ENCODE assay signal across 8 cellular contexts in the genomic region with DNA sequence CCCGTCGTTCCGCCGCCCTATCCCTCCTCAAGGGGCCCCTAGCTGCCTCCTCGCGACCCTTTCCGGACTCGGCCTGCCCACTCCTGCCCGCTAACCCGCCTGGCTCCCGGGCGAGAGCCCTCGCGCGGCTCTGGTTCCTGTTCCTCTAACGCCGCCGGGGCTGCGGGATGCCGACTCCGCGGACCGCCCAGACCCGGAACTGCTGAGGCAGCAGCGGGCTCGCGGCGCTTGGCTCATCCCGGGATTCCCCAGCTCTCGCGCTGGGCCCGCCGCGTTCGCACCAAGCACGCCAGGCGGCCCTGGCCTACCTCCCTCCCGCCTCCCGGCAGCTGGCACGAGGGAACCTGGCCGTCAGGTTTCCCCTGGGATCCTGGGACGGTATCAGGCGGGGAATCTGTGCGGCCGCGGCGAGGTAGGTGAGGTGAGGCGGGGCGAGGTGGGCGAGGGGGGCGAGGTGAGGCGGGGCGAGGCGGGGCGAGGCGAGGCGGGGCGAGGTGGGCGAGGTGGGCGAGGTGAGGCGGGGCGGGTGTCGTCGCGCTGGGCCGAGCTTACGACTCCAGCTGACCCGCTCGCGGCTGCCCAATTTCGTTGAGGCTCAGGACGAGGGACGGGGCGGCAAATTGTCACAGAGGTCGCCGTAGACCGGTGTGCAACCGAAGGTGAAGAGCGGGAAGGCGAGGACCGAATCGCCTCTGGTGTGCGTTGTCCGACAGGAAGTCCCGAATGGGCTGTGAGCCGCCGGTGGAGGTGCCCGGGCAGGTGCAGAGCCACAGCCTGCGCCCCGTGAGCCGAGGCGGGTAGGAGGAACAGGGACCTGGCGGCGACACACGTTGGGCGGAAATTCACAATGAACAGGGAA. TPM values are rescaled to one million over a fixed set of nuclear protein-coding genes. Genes with fewer than 3 reads are reported as not detected.
DNase-seq lines count a peak whose midpoint lies in the region; ATAC-seq and TF ChIP-seq lines count a peak whose summit lies in the region.

Gene CCDC122, minus strand, starts transcription at position 418 of the 859 bp plus-strand sequence. CDS start 10,364 bp downstream, outside the sequence.
Gene LACC1, plus strand, starts transcription at position 582 of the 859 bp plus-strand sequence. CDS start 1,082 bp downstream, outside the sequence.

- DNase-seq in GM04504 (ENCODE audit: low read depth) (peak; percentile 64), LHCN-M2 (ENCODE audit: low read depth) (peak; percentile 76), UCSD-AML1 (lab: John Stamatoyannopoulos, UW; ENCODE audit: unreplicated experiment) (peak; percentile 82), AML-193 (lab: John Stamatoyannopoulos, UW) (no peak)

- H3K36me3 ChIP-seq in iPS-15b (ENCODE audit: control insufficient read depth, insufficient read depth, low read length) (no peaks in the 10 kb centered on the region), skeletal muscle satellite cell (ENCODE audit: insufficient read depth, low read length) (no peaks in the 10 kb centered on the region)

- peaks cover 25% of the 10 kb centered on the region for H3K27me3 Mint-ChIP-seq in brain

- H3K9ac ChIP-seq in iPS-15b (ENCODE audit: low read depth, low read length) = peak within 1 kb of the TSS; percentile 57
- peak within 1 kb of the TSS; percentile 99 for H3K9ac ChIP-seq in skeletal muscle satellite cell (ENCODE audit: low read depth, low read length)

- H3K4me3 Mint-ChIP-seq in brain = peak within 1 kb of the TSS; percentile 80 to 89 (median 83)

- H3K4me3 ChIP-seq in iPS-15b (ENCODE audit: low read depth, low read length) = peak within 1 kb of the TSS; percentile 72
- H3K4me3 ChIP-seq in skeletal muscle satellite cell (ENCODE audit: low read length) = peak within 1 kb of the TSS; percentile 85

- peak within 1 kb of the TSS; percentile 99 for H3K4me2 ChIP-seq in skeletal muscle satellite cell (ENCODE audit: low read length)

- H3K9me3 ChIP-seq in iPS-15b (ENCODE audit: control insufficient read depth, insufficient read depth, low read length) (no peaks in the 10 kb centered on the region), skeletal muscle satellite cell (replicated peaks; ENCODE audit: low read length) (no peaks in the 10 kb centered on the region)

- TF ChIP-seq CTCF in brain (conservative IDR thresholded peaks at IDR 0.05) = no peak

- peak within 1 kb of the TSS; percentile 53 to 82 (median 77) for H3K27ac Mint-ChIP-seq in brain

- H3K4me1 ChIP-seq in iPS-15b (ENCODE audit: control insufficient read depth, insufficient read depth, low read length) = peaks cover 11% of the 10 kb centered on the region
- peaks cover 18% of the 10 kb centered on the region for H3K4me1 ChIP-seq in skeletal muscle satellite cell (ENCODE audit: control insufficient read depth, insufficient read depth, low read length)

- no peaks in the 10 kb centered on the region for H3K36me3 Mint-ChIP-seq in brain

- ATAC-seq in GM21737 (IDR thresholded peaks at IDR 0.05; ENCODE audit: unreplicated experiment) = peak; percentile 64

- H3K27me3 ChIP-seq in iPS-15b (ENCODE audit: control insufficient read depth, insufficient read depth, low read length) = peaks cover 16% of the 10 kb centered on the region
- H3K27me3 ChIP-seq in skeletal muscle satellite cell (ENCODE audit: control insufficient read depth, insufficient read depth, low read length) = no peaks in the 10 kb centered on the region

- peaks cover 0 to 3% (median 0%) of the 10 kb centered on the region in 5 experiments for H3K9me3 Mint-ChIP-seq in brain

- H3K4me1 Mint-ChIP-seq in brain = peaks cover 40% of the 10 kb centered on the region

RNA-seq across cellular contexts. Expression of gene CCDC122, which starts in this region (rescaled TPM):
- total RNA-seq in LHCN-M2 (2014; rRNA removed) = 5.6 and 7.2 TPM in 2 replicates
- polyA plus RNA-seq in LHCN-M2 (2012) = 2.8 TPM
- 2.2 TPM for polyA plus RNA-seq in brain (ENCODE audit: insufficient read depth, low read depth, low replicate concordance)
- 1.5 and 4.3 TPM in 2 replicates for total RNA-seq in skeletal muscle satellite cell (2012; rRNA removed)

RNA-seq across cellular contexts. Expression of gene LACC1, which starts in this region (rescaled TPM):
- 5.1 and 6.8 TPM in 2 replicates for total RNA-seq in LHCN-M2 (2014; rRNA removed)
- polyA plus RNA-seq in LHCN-M2 (2012) = 1.3 TPM
- polyA plus RNA-seq in brain (ENCODE audit: insufficient read depth, low read depth, low replicate concordance) = 1.4 TPM
- total RNA-seq in skeletal muscle satellite cell (2012; rRNA removed) = 14.7 and 15.3 TPM in 2 replicates

Comparison
In these comparisons a context has a peak if more than half of its experiments do, and no peak if none do; other contexts are left out.
1. DNase-seq: peak in GM04504 (single experiment), LHCN-M2 (single experiment) and UCSD-AML1 (single experiment); none in AML-193 (0 of 2).